14 cellular contexts compared by ENCODE assay signal in the genomic region with DNA sequence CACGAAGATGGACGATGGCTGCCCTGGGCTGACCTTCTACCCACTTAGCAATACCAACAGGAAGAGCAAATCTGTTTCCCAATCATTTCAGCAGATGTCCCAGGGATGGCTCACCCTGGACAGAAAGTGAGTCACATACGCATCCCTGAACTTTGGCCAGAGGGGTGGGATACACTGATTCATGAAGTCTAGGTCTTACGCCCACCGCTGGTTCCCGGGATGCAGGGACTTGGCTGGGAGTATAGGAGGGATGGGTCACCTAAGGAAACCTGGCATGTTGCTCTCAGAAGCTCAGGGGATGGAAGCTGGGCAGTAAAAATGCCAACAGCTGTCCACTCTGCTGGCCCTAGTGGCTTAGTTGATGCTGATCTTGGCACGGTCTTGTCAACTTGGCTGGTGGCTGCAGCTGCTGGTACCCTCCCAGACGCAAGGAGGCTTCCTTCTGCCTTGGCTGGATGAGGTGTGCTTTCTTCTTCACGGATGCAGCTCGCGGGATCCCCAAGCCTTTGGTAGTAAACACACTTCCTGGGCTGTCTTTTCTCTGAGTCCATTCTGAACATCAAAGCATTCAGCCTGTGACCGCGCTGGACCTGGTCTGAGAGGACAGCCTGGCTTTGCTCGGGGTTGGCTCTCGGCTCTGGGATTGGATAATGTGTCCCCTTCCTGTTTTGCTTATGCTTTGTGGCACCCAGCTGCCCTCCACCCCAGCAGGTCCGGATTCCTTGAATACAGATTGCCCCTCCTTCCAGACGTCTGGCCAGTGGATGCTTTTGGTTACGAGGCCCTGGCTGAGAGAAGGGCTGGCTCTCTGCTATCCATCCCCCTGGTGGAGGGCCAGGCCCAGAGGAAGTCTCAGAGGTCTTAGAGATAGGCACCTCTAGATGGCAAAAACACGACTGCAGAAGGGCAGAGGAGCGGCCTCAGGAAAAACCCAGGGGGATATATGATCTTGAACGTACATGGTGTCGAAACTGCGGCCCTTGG.
A peak's percentile ranks its signal among the peaks of the same experiment; 100 is the strongest.
DNase-seq lines count a peak whose midpoint lies in the region; ATAC-seq and TF ChIP-seq lines count a peak whose summit lies in the region.
"Had no signal": no experiment of that assay in that cellular context is flagged by ENCODE, and none has a peak within 500 bp of the region (broad histone marks: within the 10 kb centered on the region; RNA-seq: fewer than 3 reads in every experiment).

No MANE protein-coding gene starts in this region.

- 43% methylated on average over 12 of the region's 23 CpGs; no CpG with 5 or more reads in 1 of the 2 experiments for WGBS in IMR-90 (ENCODE audit: extremely low coverage in 2 of 2, insufficient read length in 1 of 2), 2 experiments
- whole genome bisulfite sequencing in endodermal cell (ENCODE audit: insufficient coverage in 1 of 2, insufficient read length in 1 of 2), 2 experiments = 65 to 76% methylated on average over 18 to 23 of the region's 23 CpGs

- H2AFZ ChIP-seq in IMR-90 (replicated peaks; ENCODE audit: low read length, poor library complexity) = peak overlapping the region; percentile 3

- no peak overlapping the region for H3K18ac ChIP-seq in IMR-90 (ENCODE audit: low read depth, low read length)

- H3K36me3 Mint-ChIP-seq in endodermal cell (ENCODE audit: low read depth) (no peaks in the 10 kb centered on the region), neural crest cell (ENCODE audit: low read depth) (no peaks in the 10 kb centered on the region)
- H3K36me3 Mint-ChIP-seq: stimulated activated naive B cell treated with anti-CD40 and anti-IgM and Interleukin-4, amounts not matched to agents 10 μg/mL and 1 μg/mL and 100 μg/mL, for 72 hours had no signal

- H3K79me1 ChIP-seq in IMR-90 (ENCODE audit: low read depth in 1 of 2, low read length in 2 of 2) = peaks cover 0 to 30% of the 10 kb centered on the region in 2 experiments; a peak in 2 of 4 replicates

- H3K4me1 ChIP-seq in BLaER1 (peaks cover 60% of the 10 kb centered on the region), IMR-90 (ENCODE audit: control insufficient read depth, insufficient read depth, low read length) (peaks cover 12% of the 10 kb centered on the region), endodermal cell (ENCODE audit: control insufficient read depth, insufficient read depth, low read length) (peaks cover 7% of the 10 kb centered on the region)

- peak overlapping the region; percentile 37 for H2BK5ac ChIP-seq in IMR-90 (ENCODE audit: low read depth, low read length, poor library complexity, severe bottlenecking)

- DNase-seq in IMR-90 (peak; percentile 93), endodermal cell (peak; percentile 97), neural crest cell (ENCODE audit: low read depth, low spot score) (no peak), cortex of kidney (lab: John Stamatoyannopoulos, UW) (no peak), SHP77 (lab: John Stamatoyannopoulos, UW) (no peak), GM10248 (ENCODE audit: extremely low spot score) (no peak), NCI-H2081 (lab: John Stamatoyannopoulos, UW) (no peak)
- DNase-seq: activated B cell treated with CpG ODN at 0.5 μM for 24 hours; CD8-positive, alpha-beta memory T cell; hippocampal formation; NCI-H2107; stimulated activated CD4-positive, alpha-beta T cell treated with anti-CD3 and anti-CD28 coated beads, Interleukin-15, amount 100 ng/mL, for 24 hours; stimulated activated naive B cell treated with anti-CD40 and anti-IgM and Interleukin-4, amounts not matched to agents 10 μg/mL and 1 μg/mL and 100 μg/mL, for 72 hours had no signal

- H3K9me3 Mint-ChIP-seq in endodermal cell (no peaks in the 10 kb centered on the region), neural crest cell (no peaks in the 10 kb centered on the region)
- H3K9me3 Mint-ChIP-seq: activated B cell treated with CpG ODN at 0.5 μM for 24 hours; CD8-positive, alpha-beta memory T cell; stimulated activated naive B cell treated with anti-CD40 and anti-IgM and Interleukin-4, amounts not matched to agents 10 μg/mL and 1 μg/mL and 100 μg/mL, for 72 hours had no signal

- dilution Hi-C loops in IMR-90 (cut with HindIII; ENCODE audit: low sequenced_read_pairs, unreplicated experiment) = no loop called here

- H4K20me1 ChIP-seq in BLaER1 (peaks cover 100% of the 10 kb centered on the region), IMR-90 (ENCODE audit: insufficient read depth, low read length) (no peaks in the 10 kb centered on the region)

- H3K9me3 ChIP-seq in BLaER1 (no peaks in the 10 kb centered on the region), IMR-90 (ENCODE audit: control insufficient read depth, insufficient read depth, low read length) (no peaks in the 10 kb centered on the region), endodermal cell (ENCODE audit: control insufficient read depth, low read length) (no peaks in the 10 kb centered on the region)

- H3K27ac ChIP-seq in BLaER1 (peak overlapping the region; percentile 23; the same call in 1 of the 2 replicates), IMR-90 (ENCODE audit: insufficient read depth, low read length) (no peak overlapping the region), endodermal cell (ENCODE audit: low read depth, low read length) (peak overlapping the region; percentile 36)

- intact Hi-C loops in IMR-90 (cut with micrococcal nuclease) = loop anchor here (5.0 kb wide), 1 partner anchor 325 kb away; no protein-coding TSS in a partner anchor

- H3K27me3 Mint-ChIP-seq in endodermal cell (ENCODE audit: insufficient read depth) (no peaks in the 10 kb centered on the region), neural crest cell (ENCODE audit: low read depth) (peaks cover 7% of the 10 kb centered on the region)
- H3K27me3 Mint-ChIP-seq: activated B cell treated with CpG ODN at 0.5 μM for 24 hours; CD8-positive, alpha-beta memory T cell; stimulated activated naive B cell treated with anti-CD40 and anti-IgM and Interleukin-4, amounts not matched to agents 10 μg/mL and 1 μg/mL and 100 μg/mL, for 72 hours had no signal

- H3K36me3 ChIP-seq in BLaER1 (peaks cover 85% of the 10 kb centered on the region), IMR-90 (ENCODE audit: control insufficient read depth, insufficient read depth, low read length) (no peaks in the 10 kb centered on the region), endodermal cell (ENCODE audit: control insufficient read depth, insufficient read depth, low read length) (no peaks in the 10 kb centered on the region)

- H3K27ac Mint-ChIP-seq in endodermal cell = peak overlapping the region; percentile 52
- no peak overlapping the region for H3K27ac Mint-ChIP-seq in neural crest cell (ENCODE audit: unreplicated experiment)
- H3K27ac Mint-ChIP-seq: activated B cell treated with CpG ODN at 0.5 μM for 24 hours; stimulated activated naive B cell treated with anti-CD40 and anti-IgM and Interleukin-4, amounts not matched to agents 10 μg/mL and 1 μg/mL and 100 μg/mL, for 72 hours had no signal

- no peak overlapping the region for H3K56ac ChIP-seq in IMR-90 (ENCODE audit: extremely low read depth, insufficient read depth, low read length)

- H3K9ac ChIP-seq in BLaER1 = no peak overlapping the region
- H3K9ac ChIP-seq in IMR-90 (ENCODE audit: low read depth, low read length) = no peak overlapping the region
- H3K9ac ChIP-seq in endodermal cell (ENCODE audit: extremely low read depth, low read length, poor library complexity, severe bottlenecking) = no peak overlapping the region

- no TSS peak for BruUV-seq in IMR-90 (replicated peaks; lab: Mats Ljungman, UMichigan)

- H2BK20ac ChIP-seq in IMR-90 (ENCODE audit: low read depth, low read length) = 0 out of 2 replicates have a peak overlapping the region, but pooled peaks have one; percentile 72

- H2AK5ac ChIP-seq in IMR-90 (ENCODE audit: low read depth, low read length) = peak overlapping the region; percentile 29; the same call in 1 of the 2 replicates

- peak overlapping the region; percentile 55; the same call in 1 of the 2 replicates for H3K14ac ChIP-seq in IMR-90 (replicated peaks; ENCODE audit: low read depth, low read length)

- H3K9me1 ChIP-seq in IMR-90 (ENCODE audit: insufficient read depth, low read length) = peaks cover 9% of the 10 kb centered on the region

- H4K5ac ChIP-seq in IMR-90 (ENCODE audit: low read depth, low read length) = 0 out of 2 replicates have a peak overlapping the region, but pooled peaks have one; percentile 4

- H3K4me1 Mint-ChIP-seq in endodermal cell (peaks cover 38% of the 10 kb centered on the region), neural crest cell (peaks cover 14% of the 10 kb centered on the region)
- H3K4me1 Mint-ChIP-seq: activated B cell treated with CpG ODN at 0.5 μM for 24 hours; stimulated activated naive B cell treated with anti-CD40 and anti-IgM and Interleukin-4, amounts not matched to agents 10 μg/mL and 1 μg/mL and 100 μg/mL, for 72 hours had no signal

- H4K8ac ChIP-seq in IMR-90 (ENCODE audit: low read depth in 2 of 2, low read length in 2 of 2) = peak overlapping the region in 1 of 2 experiments; percentile 7; a peak in 1 of 4 replicates

- H3K4ac ChIP-seq in IMR-90 (ENCODE audit: low read depth, low read length) = peak overlapping the region; percentile 15; the same call in 1 of the 2 replicates

- peak overlapping the region; percentile 67 for H2AK9ac ChIP-seq in IMR-90 (replicated peaks; ENCODE audit: low read depth, low read length, poor library complexity)

- no peak overlapping the region for H3K4me3 Mint-ChIP-seq in endodermal cell
- no peak overlapping the region for H3K4me3 Mint-ChIP-seq in neural crest cell
- H3K4me3 Mint-ChIP-seq: activated B cell treated with CpG ODN at 0.5 μM for 24 hours; CD8-positive, alpha-beta memory T cell; stimulated activated naive B cell treated with anti-CD40 and anti-IgM and Interleukin-4, amounts not matched to agents 10 μg/mL and 1 μg/mL and 100 μg/mL, for 72 hours had no signal

- in situ Hi-C loops in IMR-90 (cut with MboI; ENCODE audit: low sequenced_read_pairs) = no loop called here

- H3K4me2 ChIP-seq in BLaER1 (peak overlapping the region; percentile 61), IMR-90 (ENCODE audit: low read depth, low read length) (no peak overlapping the region)

- TF ChIP-seq CTCF in IMR-90 (conservative IDR thresholded peaks at IDR 0.05; ENCODE audit: low read depth, low read length) (0 out of 2 replicates have a peak, but pooled peaks have one; percentile 11), endodermal cell (conservative IDR thresholded peaks at IDR 0.05) (peak; percentile 73), neural crest cell (conservative IDR thresholded peaks at IDR 0.05) (peak; percentile 22), GM10248 (IDR thresholded peaks at IDR 0.05; ENCODE audit: control extremely low read depth, extremely low read depth, low read depth, missing control alignments) (no peak)

- peak overlapping the region; percentile 36; the same call in 1 of the 2 replicates for H2BK120ac ChIP-seq in IMR-90 (ENCODE audit: low read depth, low read length)

- CTCF ChIA-PET in IMR-90 (lab: Yijun Ruan, JAX) (no interaction called here), GM10248 (lab: Yijun Ruan, JAX) (interaction anchor here (1.0 kb wide), 1 partner anchor 20 kb away, joined by 3 read pairs; no protein-coding TSS in a partner anchor)

- TF ChIP-seq RAD21 in IMR-90 (IDR thresholded peaks at IDR 0.05; ENCODE audit: low read length) = no peak

- H2BK15ac ChIP-seq in IMR-90 (ENCODE audit: low read depth, low read length) = peak overlapping the region; percentile 15; the same call in 1 of the 3 replicates

- POLR2A ChIA-PET in IMR-90 (lab: Charles Lee; ENCODE audit: unreplicated experiment) = no interaction called here
- POLR2A ChIA-PET in GM10248 (lab: Yijun Ruan, JAX) = no interaction called here

- H3K4me3 ChIP-seq in BLaER1 (no peak overlapping the region), IMR-90 (ENCODE audit: insufficient read depth, low read depth, low read length) (no peak overlapping the region), endodermal cell (ENCODE audit: low read length) (no peak overlapping the region)

- no peak overlapping the region; the same call in 1 of the 2 replicates for H3K23ac ChIP-seq in IMR-90 (ENCODE audit: low read depth, low read length)

- no peak for TF ChIP-seq POLR2A in IMR-90 (IDR thresholded peaks at IDR 0.05; ENCODE audit: low read depth, low read length)

- H4K91ac ChIP-seq in IMR-90 (ENCODE audit: insufficient read depth, low read depth, low read length) = no peak overlapping the region

- H3K27me3 ChIP-seq in BLaER1 (no peaks in the 10 kb centered on the region), IMR-90 (ENCODE audit: control insufficient read depth, insufficient read depth, low read length) (no peaks in the 10 kb centered on the region), endodermal cell (ENCODE audit: control insufficient read depth, insufficient read depth, low read length, poor library complexity, severe bottlenecking) (no peaks in the 10 kb centered on the region)

- ATAC-seq in IMR-90 (ENCODE audit: low read depth) = peak; percentile 64
- ATAC-seq: stimulated activated naive B cell treated with anti-CD40 and anti-IgM and Interleukin-4, amounts not matched to agents 10 μg/mL and 1 μg/mL and 100 μg/mL, for 72 hours had no signal

Comparison
In these comparisons a context has a peak if more than half of its experiments do, and no peak if none do; other contexts are left out.
1. DNase-seq: peak in IMR-90 (single experiment) and endodermal cell (single experiment); none in neural crest cell (single experiment), cortex of kidney (single experiment), SHP77 (0 of 2), GM10248 (single experiment) and NCI-H2081 (0 of 2).